Comparison of ENCODE assay signal across 17 cellular contexts in the genomic region with DNA sequence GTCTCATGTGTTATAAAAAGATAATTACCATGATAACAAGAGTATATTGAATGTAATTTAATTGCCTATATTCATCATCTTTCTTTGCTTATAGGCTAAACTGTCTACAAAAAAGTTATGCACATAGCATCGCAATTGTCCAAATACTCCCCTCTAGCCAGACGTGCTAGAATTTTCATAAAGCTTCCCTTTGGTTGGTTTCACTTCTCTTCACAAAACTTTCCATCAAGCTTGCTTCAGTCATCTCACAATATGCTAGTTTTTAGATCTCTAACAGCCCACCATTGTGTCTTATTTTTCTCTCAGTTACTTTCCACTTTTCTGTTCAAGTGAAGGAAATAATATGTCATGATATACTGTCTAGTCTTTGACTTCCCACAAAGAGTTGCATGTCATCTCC.
"Had no signal": no experiment of that assay in that cellular context is flagged by ENCODE, and none has a peak within 500 bp of the region (broad histone marks: within the 10 kb centered on the region; RNA-seq: fewer than 3 reads in every experiment).

No MANE protein-coding gene starts in this region.

- H3K36me3 Mint-ChIP-seq: naive thymus-derived CD4-positive, alpha-beta T cell; stimulated activated memory B cell treated with anti-CD40 and anti-IgM and Interleukin-4, amounts not matched to agents 10 μg/mL and 1 μg/mL and 100 μg/mL, for 72 hours had no signal

- H3K4me3 Mint-ChIP-seq: naive thymus-derived CD4-positive, alpha-beta T cell; nephron progenitor cell; stimulated activated memory B cell treated with anti-CD40 and anti-IgM and Interleukin-4, amounts not matched to agents 10 μg/mL and 1 μg/mL and 100 μg/mL, for 72 hours; stimulated activated naive CD8-positive, alpha-beta T cell treated with anti-CD3 and anti-CD28 coated beads, Interleukin-15, Interleukin-2, amounts not matched to agents 100 ng/mL and 50 ng/mL, for 24 hours had no signal

- H3K4me1 Mint-ChIP-seq: naive thymus-derived CD4-positive, alpha-beta T cell; nephron progenitor cell; stimulated activated memory B cell treated with anti-CD40 and anti-IgM and Interleukin-4, amounts not matched to agents 10 μg/mL and 1 μg/mL and 100 μg/mL, for 72 hours had no signal

- H3K27ac Mint-ChIP-seq: naive thymus-derived CD4-positive, alpha-beta T cell; nephron progenitor cell; stimulated activated memory B cell treated with anti-CD40 and anti-IgM and Interleukin-4, amounts not matched to agents 10 μg/mL and 1 μg/mL and 100 μg/mL, for 72 hours; stimulated activated naive CD8-positive, alpha-beta T cell treated with anti-CD3 and anti-CD28 coated beads, Interleukin-15, Interleukin-2, amounts not matched to agents 100 ng/mL and 50 ng/mL, for 24 hours had no signal

- H3K27me3 Mint-ChIP-seq: naive thymus-derived CD4-positive, alpha-beta T cell; stimulated activated memory B cell treated with anti-CD40 and anti-IgM and Interleukin-4, amounts not matched to agents 10 μg/mL and 1 μg/mL and 100 μg/mL, for 72 hours; stimulated activated naive CD8-positive, alpha-beta T cell treated with anti-CD3 and anti-CD28 coated beads, Interleukin-15, Interleukin-2, amounts not matched to agents 100 ng/mL and 50 ng/mL, for 24 hours had no signal

- ATAC-seq: esophagus mucosa; heart right ventricle; left lobe of liver; naive thymus-derived CD4-positive, alpha-beta T cell; psoas muscle; right lobe of liver; stimulated activated memory B cell treated with anti-CD40 and anti-IgM and Interleukin-4, amounts not matched to agents 10 μg/mL and 1 μg/mL and 100 μg/mL, for 72 hours had no signal

- H3K9me3 Mint-ChIP-seq: stimulated activated naive CD8-positive, alpha-beta T cell treated with anti-CD3 and anti-CD28 coated beads, Interleukin-15, Interleukin-2, amounts not matched to agents 100 ng/mL and 50 ng/mL, for 24 hours had no signal

- DNase-seq: cortex of kidney; dorsolateral prefrontal cortex; effector memory CD4-positive, alpha-beta T cell; heart right ventricle; hypothalamus; mammary epithelial cell; naive thymus-derived CD4-positive, alpha-beta T cell; nephron progenitor cell; psoas muscle; retina; right lobe of liver; stimulated activated CD4-positive, alpha-beta T cell treated with anti-CD3 and anti-CD28 coated beads, Interleukin-4, amount 100 ng/mL, for 24 hours; tibial artery had no signal
